8 cellular contexts compared by ENCODE assay signal in the genomic region with DNA sequence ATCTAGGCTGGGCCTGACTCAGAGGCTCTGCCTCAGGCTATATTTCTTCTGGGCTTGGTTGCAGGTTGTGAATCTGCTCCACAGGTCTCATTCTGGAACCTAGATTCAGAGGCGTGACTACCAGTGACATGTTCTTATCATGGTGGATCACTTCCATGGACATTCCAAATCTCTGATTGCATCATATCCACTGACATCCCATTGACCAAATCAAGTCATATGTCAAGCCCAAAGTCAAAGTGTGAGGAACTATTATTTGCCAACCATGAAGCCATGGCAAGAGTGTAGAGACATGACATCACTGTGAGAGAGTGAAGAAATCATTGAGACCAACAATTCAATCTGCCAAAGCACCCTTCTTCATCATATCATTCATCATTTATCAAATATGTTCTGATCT. TPM values are rescaled to one million over a fixed set of nuclear protein-coding genes. Genes with fewer than 3 reads are reported as not detected.
"Had no signal": no experiment of that assay in that cellular context is flagged by ENCODE, and none has a peak within 500 bp of the region (broad histone marks: within the 10 kb centered on the region; RNA-seq: fewer than 3 reads in every experiment).

No MANE protein-coding gene starts in this region.

- H3K27ac ChIP-seq: GM23248, KMS-11 had no signal

- H3K36me3 ChIP-seq: HAP-1 had no signal

- H3K4me1 ChIP-seq: HAP-1 had no signal

- H2AFZ ChIP-seq: GM23248 had no signal

- H3K9ac ChIP-seq: GM23248, KMS-11 had no signal

- FAIRE-seq: HTR-8/SVneo had no signal

- H3K4me3 ChIP-seq: GM23248, HAP-1 had no signal

- DNase-seq: GM23248, GOT3, H7, KBM-7 had no signal

- H3K9me3 ChIP-seq: HAP-1 had no signal

- H3K4me2 ChIP-seq: KMS-11 had no signal

RNA-seq across cellular contexts. Expression of a gene that starts 11.9 kb away (rescaled TPM):
- total RNA-seq: HT-29 had no signal
